7 cellular contexts compared by ENCODE assay signal in genomic region chr12:14454098-14454907, GRCh38.
A peak's percentile ranks its signal among the peaks of the same experiment; 100 is the strongest.
DNase-seq lines count a peak whose midpoint lies in the region; TF ChIP-seq lines count a peak whose summit lies in the region.

No MANE protein-coding gene starts in this region.

- peaks cover 54% of the 10 kb centered on the region for H3K36me3 Mint-ChIP-seq in T-helper 1 cell treated with Interleukin-12 subunit alpha and Interleukin-12 subunit beta and Interleukin-4 antibody, amounts not matched to agents 30 μg/mL and 1 μg/mL, for 36 hours (ENCODE audit: low read depth)

- H3K36me3 ChIP-seq in esophagus muscularis mucosa (peaks cover 18 to 67% (median 32%) of the 10 kb centered on the region in 4 donors), parathyroid adenoma (ENCODE audit: control insufficient read depth, insufficient read depth, low read length) (no peaks in the 10 kb centered on the region)

- H3K27me3 Mint-ChIP-seq in T-helper 1 cell treated with Interleukin-12 subunit alpha and Interleukin-12 subunit beta and Interleukin-4 antibody, amounts not matched to agents 30 μg/mL and 1 μg/mL, for 36 hours (ENCODE audit: low read depth) = no peaks in the 10 kb centered on the region

- no peaks in the 10 kb centered on the region for H3K27me3 ChIP-seq in esophagus muscularis mucosa
- no peaks in the 10 kb centered on the region for H3K27me3 ChIP-seq in parathyroid adenoma (ENCODE audit: control insufficient read depth, insufficient read depth, low read length)

- intact Hi-C loops in esophagus muscularis mucosa (cut with DNase I) = no loop called here

- H3K27ac ChIP-seq in esophagus muscularis mucosa (replicated peaks in 1 of 4) (no peak overlapping the region), parathyroid adenoma (no peak overlapping the region)

- peak overlapping the region; percentile 71 for H3K27ac Mint-ChIP-seq in T-helper 1 cell treated with Interleukin-12 subunit alpha and Interleukin-12 subunit beta and Interleukin-4 antibody, amounts not matched to agents 30 μg/mL and 1 μg/mL, for 36 hours

- H3K4me3 ChIP-seq in esophagus muscularis mucosa (no peak overlapping the region), parathyroid adenoma (ENCODE audit: low read depth, low read length) (no peak overlapping the region)

- no peak for TF ChIP-seq EP300 in esophagus muscularis mucosa (IDR thresholded peaks at IDR 0.05)

- no peak overlapping the region for H2AFZ ChIP-seq in parathyroid adenoma

- no peak overlapping the region for H3K9ac ChIP-seq in parathyroid adenoma

- peak overlapping the region; percentile 56 for H3K4me3 Mint-ChIP-seq in T-helper 1 cell treated with Interleukin-12 subunit alpha and Interleukin-12 subunit beta and Interleukin-4 antibody, amounts not matched to agents 30 μg/mL and 1 μg/mL, for 36 hours

- H3K4me1 Mint-ChIP-seq in T-helper 1 cell treated with Interleukin-12 subunit alpha and Interleukin-12 subunit beta and Interleukin-4 antibody, amounts not matched to agents 30 μg/mL and 1 μg/mL, for 36 hours (ENCODE audit: low read depth) = peaks cover 41% of the 10 kb centered on the region

- H3K4me1 ChIP-seq in esophagus muscularis mucosa = peaks cover 0 to 10% (median under 1%) of the 10 kb centered on the region in 4 donors
- peaks cover 8% of the 10 kb centered on the region for H3K4me1 ChIP-seq in parathyroid adenoma

- TF ChIP-seq CTCF in esophagus muscularis mucosa (IDR thresholded peaks at IDR 0.05) (peak in 2 of 3 experiments; percentile 26 to 32), parathyroid adenoma (IDR thresholded peaks at IDR 0.05) (peak; percentile 32)

- WGBS in esophagus muscularis mucosa = 90% methylated on average over 2 of the region's 2 CpGs

- H3K79me2 ChIP-seq in parathyroid adenoma = peaks cover 41% of the 10 kb centered on the region

- H3K9me3 Mint-ChIP-seq in T-helper 1 cell treated with Interleukin-12 subunit alpha and Interleukin-12 subunit beta and Interleukin-4 antibody, amounts not matched to agents 30 μg/mL and 1 μg/mL, for 36 hours = no peaks in the 10 kb centered on the region

- TF ChIP-seq POLR2A in esophagus muscularis mucosa (IDR thresholded peaks at IDR 0.05; ENCODE audit: low read depth) = no peak

- DNase-seq in DMS53 treated with DMSO at 0.1 percent for 48 hours (lab: John Stamatoyannopoulos, UW; ENCODE audit: unreplicated experiment) (peak; percentile 61), GM19238 (ENCODE audit: insufficient read length, low spot score) (peak; percentile 9), LoVo (ENCODE audit: low spot score) (peak; percentile 22), esophagus muscularis mucosa (ENCODE audit: extremely low spot score) (no peak)
- no peak for DNase-seq in activated effector memory CD4-positive, alpha-beta T cell treated with Interleukin-2 at 50 U/mL for 16 hours

- no peak overlapping the region for H3K4me2 ChIP-seq in parathyroid adenoma (ENCODE audit: low read length)

- H3K9me3 ChIP-seq in esophagus muscularis mucosa (no peaks in the 10 kb centered on the region), parathyroid adenoma (ENCODE audit: control insufficient read depth, low read length) (no peaks in the 10 kb centered on the region)

Comparison
In these comparisons a context has a peak if more than half of its experiments do, and no peak if none do; other contexts are left out.
1. DNase-seq: peak in DMS53 treated with DMSO at 0.1 percent for 48 hours (single experiment), GM19238 (single experiment) and LoVo (single experiment); none in esophagus muscularis mucosa (single experiment) and activated effector memory CD4-positive, alpha-beta T cell treated with Interleukin-2 at 50 U/mL for 16 hours (single experiment).